Comparison of ENCODE assay signal across 9 cellular contexts in genomic region chr20:1393507-1393882, GRCh38. TPM values are rescaled to one million over a fixed set of nuclear protein-coding genes. Genes with fewer than 3 reads are reported as not detected.
DNase-seq lines count a peak whose midpoint lies in the region; ATAC-seq, FAIRE-seq and TF ChIP-seq lines count a peak whose summit lies in the region.
"Had no signal": no experiment of that assay in that cellular context is flagged by ENCODE, and none has a peak within 500 bp of the region (broad histone marks: within the 10 kb centered on the region; RNA-seq: fewer than 3 reads in every experiment).

No MANE protein-coding gene starts in this region.

- CTCF ChIA-PET in A549 (lab: Yijun Ruan, JAX), result interaction anchor here (1.0 to 2.6 kb wide), 3 partner anchors 12 to 73 kb away, joined by 3 to 10 read pairs (median 8); partner anchors contain the start of gene NSFL1C

- POLR2A ChIA-PET in A549 (lab: Yijun Ruan, JAX), result interaction anchor here (1.0 kb wide), 3 partner anchors 8 to 68 kb away, joined by 3 read pairs; no protein-coding TSS in a partner anchor

- peak overlapping the region; percentile 96 for H3K4me3 ChIP-seq in A549
- H3K4me3 ChIP-seq in Jurkat, Clone E6-1 (ENCODE audit: low read length), result peak overlapping the region; percentile 62
- H3K4me3 ChIP-seq in muscle layer of duodenum (ENCODE audit: low read depth in 1 of 2, low read length in 2 of 2), result peak overlapping the region; percentile 90 to 92

- TF ChIP-seq POLR2A in A549 (IDR thresholded peaks at IDR 0.05; ENCODE audit: low read length) (no peak), H54 (IDR thresholded peaks at IDR 0.05; ENCODE audit: low read depth, low read length) (no peak)

- no peak for TF ChIP-seq EP300 in A549 (IDR thresholded peaks at IDR 0.05)

- 81% methylated on average over 7 of the region's 7 CpGs for WGBS in A549 (ENCODE audit: missing lambda C conversion rate)

- no peak for ATAC-seq in A549
- no peak for ATAC-seq in HG03354 (IDR thresholded peaks at IDR 0.05; ENCODE audit: poor library complexity, severe bottlenecking, unreplicated experiment)

- TF ChIP-seq CTCF in A549 (IDR thresholded peaks at IDR 0.05) (no peak), chondrocyte (IDR thresholded peaks at IDR 0.05) (no peak)

- peaks cover 45% of the 10 kb centered on the region for H3K4me1 Mint-ChIP-seq in chondrocyte (ENCODE audit: low read depth)

- peaks cover 27% of the 10 kb centered on the region; the same call in 2 of the 3 replicates for H3K4me1 ChIP-seq in A549
- H3K4me1 ChIP-seq in muscle layer of duodenum (ENCODE audit: control insufficient read depth in 1 of 2, insufficient read depth in 2 of 2, low read length in 2 of 2), result peaks cover 24 to 36% of the 10 kb centered on the region in 2 donors

- no peaks in the 10 kb centered on the region for H3K9me3 ChIP-seq in A549
- H3K9me3 ChIP-seq in muscle layer of duodenum (ENCODE audit: control insufficient read depth in 1 of 2, low read length in 2 of 2), result no peaks in the 10 kb centered on the region

- no peak for FAIRE-seq in A549 (lab: Jason Lieb, UNC)
- no peak for FAIRE-seq in H54 (lab: Jason Lieb, UNC)
- FAIRE-seq: endometrium had no signal

- H3K36me3 Mint-ChIP-seq in chondrocyte (ENCODE audit: low read depth), result no peaks in the 10 kb centered on the region

- no peak for TF ChIP-seq RAD21 in A549 (conservative IDR thresholded peaks at IDR 0.05 in 1 of 2, IDR thresholded peaks at IDR 0.05 in 1 of 2)

- no peaks in the 10 kb centered on the region for H3K9me3 Mint-ChIP-seq in chondrocyte (ENCODE audit: low read depth)

- H3K27ac Mint-ChIP-seq in chondrocyte (ENCODE audit: unreplicated experiment), result peak overlapping the region; percentile 90

- H3K27me3 ChIP-seq in muscle layer of duodenum (ENCODE audit: low read depth, low read length), result no peaks in the 10 kb centered on the region

- H3K4me2 ChIP-seq in A549, result peak overlapping the region; percentile 86

- DNase-seq in A549 (ENCODE audit: low read depth in 1 of 2, low spot score in 1 of 2) (no peak), chondrocyte (ENCODE audit: low spot score) (no peak), mucosa of gallbladder (ENCODE audit: low spot score) (no peak), H54 (ENCODE audit: insufficient read length, low spot score) (no peak), DMS53 (lab: John Stamatoyannopoulos, UW) (no peak)
- DNase-seq in Jurkat, Clone E6-1 (ENCODE audit: low read depth, low spot score), result no peak

- no peaks in the 10 kb centered on the region for H3K36me3 ChIP-seq in muscle layer of duodenum (ENCODE audit: control insufficient read depth in 1 of 2, insufficient read depth in 2 of 2, low read length in 2 of 2)

- H3K27ac ChIP-seq in A549, result peak overlapping the region; percentile 89 to 95
- H3K27ac ChIP-seq in muscle layer of duodenum (ENCODE audit: low read length), result peak overlapping the region; percentile 90

- peak overlapping the region; percentile 91 for H3K4me3 Mint-ChIP-seq in chondrocyte (ENCODE audit: unreplicated experiment)

- peaks cover 25% of the 10 kb centered on the region for H3K27me3 Mint-ChIP-seq in chondrocyte (ENCODE audit: low read depth)

TF ChIP-seq in A549, 52 proteins besides CTCF, POLR2A, EP300 and RAD21:
- TF ChIP-seq GATA3 (IDR thresholded peaks at IDR 0.05; ENCODE audit: borderline replicate concordance) (no peak), HOXA7 (CRISPR knock-in tag; IDR thresholded peaks at IDR 0.05) (no peak), ATOH8 (CRISPR knock-in tag; IDR thresholded peaks at IDR 0.05; ENCODE audit: low read depth) (no peak), EHF (CRISPR knock-in tag; IDR thresholded peaks at IDR 0.05) (no peak), RARB (CRISPR knock-in tag; IDR thresholded peaks at IDR 0.05) (no peak), KDM5A (IDR thresholded peaks at IDR 0.05) (no peak), REST (IDR thresholded peaks at IDR 0.05) (no peak), CEBPB (IDR thresholded peaks at IDR 0.05) (no peak), NFE2L2 (conservative IDR thresholded peaks at IDR 0.05; ENCODE audit: low read length) (no peak), BHLHE40 (IDR thresholded peaks at IDR 0.05; ENCODE audit: low read depth, low read length) (no peak)
- TF ChIP-seq, protein P1, sequence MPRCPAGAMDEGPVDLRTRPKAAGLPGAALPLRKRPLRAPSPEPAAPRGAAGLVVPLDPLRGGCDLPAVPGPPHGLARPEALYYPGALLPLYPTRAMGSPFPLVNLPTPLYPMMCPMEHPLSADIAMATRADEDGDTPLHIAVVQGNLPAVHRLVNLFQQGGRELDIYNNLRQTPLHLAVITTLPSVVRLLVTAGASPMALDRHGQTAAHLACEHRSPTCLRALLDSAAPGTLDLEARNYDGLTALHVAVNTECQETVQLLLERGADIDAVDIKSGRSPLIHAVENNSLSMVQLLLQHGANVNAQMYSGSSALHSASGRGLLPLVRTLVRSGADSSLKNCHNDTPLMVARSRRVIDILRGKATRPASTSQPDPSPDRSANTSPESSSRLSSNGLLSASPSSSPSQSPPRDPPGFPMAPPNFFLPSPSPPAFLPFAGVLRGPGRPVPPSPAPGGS (IDR thresholded peaks at IDR 0.05), result no peak
- TF ChIP-seq, protein P2, sequence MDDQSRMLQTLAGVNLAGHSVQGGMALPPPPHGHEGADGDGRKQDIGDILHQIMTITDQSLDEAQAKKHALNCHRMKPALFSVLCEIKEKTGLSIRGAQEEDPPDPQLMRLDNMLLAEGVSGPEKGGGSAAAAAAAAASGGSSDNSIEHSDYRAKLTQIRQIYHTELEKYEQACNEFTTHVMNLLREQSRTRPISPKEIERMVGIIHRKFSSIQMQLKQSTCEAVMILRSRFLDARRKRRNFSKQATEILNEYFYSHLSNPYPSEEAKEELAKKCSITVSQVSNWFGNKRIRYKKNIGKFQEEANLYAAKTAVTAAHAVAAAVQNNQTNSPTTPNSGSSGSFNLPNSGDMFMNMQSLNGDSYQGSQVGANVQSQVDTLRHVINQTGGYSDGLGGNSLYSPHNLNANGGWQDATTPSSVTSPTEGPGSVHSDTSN (IDR thresholded peaks at IDR 0.05), result no peak
- TF ChIP-seq, protein P3, sequence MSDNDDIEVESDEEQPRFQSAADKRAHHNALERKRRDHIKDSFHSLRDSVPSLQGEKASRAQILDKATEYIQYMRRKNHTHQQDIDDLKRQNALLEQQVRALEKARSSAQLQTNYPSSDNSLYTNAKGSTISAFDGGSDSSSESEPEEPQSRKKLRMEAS (IDR thresholded peaks at IDR 0.05), result no peak

RNA-seq across cellular contexts. Expression of gene FKBP1A, which starts 0.6 kb away (rescaled TPM):
- 535 and 848 TPM in 2 replicates for polyA plus RNA-seq in A549 (2011; rRNA removed)
- polyA plus RNA-seq in A549 (2012; cell fraction: cytosol; rRNA removed), result 405 and 481 TPM in 2 replicates
- 108 and 284 TPM in 2 replicates for polyA plus RNA-seq in A549 (2012; cell fraction: nucleus; rRNA removed)
- 375 to 385 TPM (median 377 TPM) in 3 replicates for polyA plus RNA-seq in A549 (2017; fragmentation: RNase III; extraction: RNeasy Plus Mini Kit Qiagen cat#74134 plus additional on column Dnase treatment)
- 309 and 380 TPM in 2 replicates for polyA minus RNA-seq in A549 (2011; rRNA and poly(A)+ RNA removed)
- polyA plus RNA-seq in Jurkat, Clone E6-1 (2012; ENCODE audit: insufficient read depth, insufficient read length), result 569 TPM
- total RNA-seq in chondrocyte, result 182 to 193 TPM (median 183 TPM) in 3 replicates
- total RNA-seq in mucosa of gallbladder, result 177 TPM
